Comparison of ENCODE assay signal across 23 cellular contexts in genomic region chr10:122363311-122363710, GRCh38.
"Had no signal": no experiment of that assay in that cellular context is flagged by ENCODE, and none has a peak within 500 bp of the region (broad histone marks: within the 10 kb centered on the region; RNA-seq: fewer than 3 reads in every experiment).

No MANE protein-coding gene starts in this region.

- H3K27me3 ChIP-seq: pancreas, suprapubic skin, transverse colon had no signal

- H3K36me3 ChIP-seq: left ventricle myocardium inferior, pancreas, stomach, suprapubic skin, transverse colon had no signal

- H3K4me3 ChIP-seq: left ventricle myocardium inferior, pancreas, psoas muscle, stomach, suprapubic skin, transverse colon had no signal

- DNase-seq: activated CD4-positive, alpha-beta T cell treated with anti-CD3 and anti-CD28 coated beads, Interleukin-2, amount 50 U/mL, for 48 hours; activated effector memory CD4-positive, alpha-beta T cell treated with anti-CD3 and anti-CD28 coated beads, Interleukin-2, amount 50 U/mL, for 16 hours; activated naive CD4-positive, alpha-beta T cell treated with anti-CD3 and anti-CD28 coated beads, Interleukin-2, amount 50 U/mL, for 16 hours; activated naive CD8-positive, alpha-beta T cell treated with anti-CD3 and anti-CD28 coated beads, Interleukin-2, amount 50 U/mL, for 24 hours; central memory CD4-positive, alpha-beta T cell; effector memory CD4-positive, alpha-beta T cell; left ventricle myocardium inferior; natural killer cell; pancreas; psoas muscle; right cardiac atrium; small intestine; stimulated activated CD4-positive, alpha-beta T cell treated with anti-CD3 and anti-CD28 coated beads, Interleukin-2, amount 100 ng/mL, for 24 hours; stomach; T-helper 1 cell; T-helper 9 cell; transverse colon had no signal

- H3K27ac Mint-ChIP-seq: activated CD4-positive, alpha-beta T cell treated with anti-CD3 and anti-CD28 coated beads for 36 hours; activated naive CD8-positive, alpha-beta T cell treated with anti-CD3 and anti-CD28 coated beads, Interleukin-2, amount 50 U/mL, for 24 hours; activated T-cell treated with anti-CD3 and anti-CD28 coated beads, Interleukin-2, amount 50 U/mL, for 72 hours; mesothelial cell of epicardium; natural killer cell; stimulated activated memory B cell treated with anti-CD40 and anti-IgM and Interleukin-4, amounts not matched to agents 10 μg/mL and 1 μg/mL and 100 μg/mL, for 72 hours; WTC11 had no signal

- H3K4me1 ChIP-seq: pancreas, psoas muscle, transverse colon had no signal

- H3K4me1 Mint-ChIP-seq: activated CD4-positive, alpha-beta T cell treated with anti-CD3 and anti-CD28 coated beads for 36 hours; mesothelial cell of epicardium; stimulated activated memory B cell treated with anti-CD40 and anti-IgM and Interleukin-4, amounts not matched to agents 10 μg/mL and 1 μg/mL and 100 μg/mL, for 72 hours had no signal

- H3K27ac ChIP-seq: left ventricle myocardium inferior, pancreas, psoas muscle, stomach, suprapubic skin had no signal

- H3K9me3 ChIP-seq: pancreas, psoas muscle, suprapubic skin, transverse colon had no signal

- ATAC-seq: natural killer cell, pancreas, psoas muscle, WTC11 had no signal

- H3K4me3 Mint-ChIP-seq: activated CD4-positive, alpha-beta T cell treated with anti-CD3 and anti-CD28 coated beads for 36 hours; activated naive CD8-positive, alpha-beta T cell treated with anti-CD3 and anti-CD28 coated beads, Interleukin-2, amount 50 U/mL, for 24 hours; activated T-cell treated with anti-CD3 and anti-CD28 coated beads, Interleukin-2, amount 50 U/mL, for 72 hours; mesothelial cell of epicardium; natural killer cell; stimulated activated memory B cell treated with anti-CD40 and anti-IgM and Interleukin-4, amounts not matched to agents 10 μg/mL and 1 μg/mL and 100 μg/mL, for 72 hours; WTC11 had no signal

- H3K36me3 Mint-ChIP-seq: mesothelial cell of epicardium had no signal
